9 cellular contexts compared by ENCODE assay signal in the genomic region with DNA sequence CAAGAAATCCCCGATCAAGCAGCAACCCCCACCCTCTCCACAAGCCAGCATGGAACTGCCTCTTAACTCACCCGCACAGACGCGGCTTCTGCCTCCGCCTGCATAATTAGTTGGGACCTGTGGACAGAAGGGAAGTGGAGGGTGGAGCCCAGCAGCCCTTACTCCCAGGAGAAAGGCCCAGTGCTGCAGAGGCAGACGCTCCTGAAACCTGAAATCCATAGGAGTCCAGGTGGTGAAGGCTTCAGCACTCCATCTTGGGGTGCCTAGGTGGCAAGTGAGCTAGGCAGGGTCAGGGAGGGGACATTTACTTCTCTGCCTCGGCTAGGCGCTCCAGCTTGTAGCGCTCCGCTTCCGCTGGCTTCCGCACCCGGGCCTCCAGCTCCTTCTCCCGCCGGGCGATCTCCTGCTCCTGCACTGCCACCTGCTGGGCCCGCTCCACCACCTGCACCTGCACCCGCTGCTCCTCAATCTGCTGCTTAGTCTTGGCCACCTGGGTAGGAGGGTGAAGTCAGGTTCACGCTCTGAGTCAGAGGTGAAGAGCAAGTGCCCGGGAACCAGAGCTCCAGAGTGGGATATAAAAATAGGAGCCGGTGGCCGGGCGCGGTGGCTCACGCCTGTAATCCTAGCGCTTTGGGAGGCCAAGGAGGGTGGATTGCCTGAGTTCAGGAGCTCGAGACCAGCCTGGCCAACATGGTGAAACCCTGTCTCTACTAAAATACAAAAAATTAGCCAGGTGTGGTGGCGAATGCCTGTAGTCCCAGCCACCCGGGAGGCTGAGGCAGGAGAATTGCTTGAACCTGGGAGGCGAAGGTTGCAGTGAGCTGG. TPM values are rescaled to one million over a fixed set of nuclear protein-coding genes. Genes with fewer than 3 reads are reported as not detected.
A peak's percentile ranks its signal among the peaks of the same experiment; 100 is the strongest.
DNase-seq lines count a peak whose midpoint lies in the region; ATAC-seq, FAIRE-seq and TF ChIP-seq lines count a peak whose summit lies in the region.
"Had no signal": no experiment of that assay in that cellular context is flagged by ENCODE, and none has a peak within 500 bp of the region (broad histone marks: within the 10 kb centered on the region; RNA-seq: fewer than 3 reads in every experiment).

No MANE protein-coding gene starts in this region.

- 73% methylated on average over 12 of the region's 30 CpGs; no CpG with 5 or more reads in 1 of the 2 experiments for WGBS in IMR-90 (ENCODE audit: extremely low coverage in 2 of 2, insufficient read length in 1 of 2), 2 experiments

- TF ChIP-seq RAD21 in IMR-90 (IDR thresholded peaks at IDR 0.05; ENCODE audit: low read length), result peak; percentile 43

- H3K79me1 ChIP-seq in IMR-90 (ENCODE audit: low read depth in 1 of 2, low read length in 2 of 2), result peaks cover 39 to 66% of the 10 kb centered on the region in 2 experiments

- ATAC-seq in IMR-90 (ENCODE audit: low read depth), result no peak
- peak; percentile 64 for ATAC-seq in Right ventricle myocardium inferior
- no peak for ATAC-seq in HG03342 (IDR thresholded peaks at IDR 0.05; ENCODE audit: unreplicated experiment)

- BruUV-seq in IMR-90 (replicated peaks; lab: Mats Ljungman, UMichigan), result no TSS peak

- dilution Hi-C loops in IMR-90 (cut with HindIII; ENCODE audit: low sequenced_read_pairs, unreplicated experiment), result no loop called here

- H2BK15ac ChIP-seq in IMR-90 (ENCODE audit: low read depth, low read length), result no peak overlapping the region

- H3K27ac ChIP-seq in IMR-90 (ENCODE audit: insufficient read depth, low read length) (no peak overlapping the region), Peyer's patch (peak overlapping the region; percentile 3 to 60 (median 24))

- DNase-seq in GM12892 (ENCODE audit: insufficient read length) (peak; percentile 80), IMR-90 (peak; percentile 47), Peyer's patch (peak; percentile 86 to 95 (median 91)), Right ventricle myocardium inferior (ENCODE audit: missing footprints) (peak; percentile 80), renal cortical epithelial cell (ENCODE audit: low read depth) (peak; percentile 78), OCI-M1 (lab: John Stamatoyannopoulos, UW) (no peak)
- DNase-seq in activated gamma-delta T cell treated with anti-CD3 and anti-CD28 coated beads, Interleukin-2, amount 50 U/mL, for 16 hours (ENCODE audit: low read depth), result peak; percentile 71

- peaks cover 55% of the 10 kb centered on the region for H3K36me3 ChIP-seq in IMR-90 (ENCODE audit: control insufficient read depth, insufficient read depth, low read length)
- peaks cover 0 to 83% (median 0%) of the 10 kb centered on the region in 3 donors for H3K36me3 ChIP-seq in Peyer's patch

- no peak overlapping the region for H3K14ac ChIP-seq in IMR-90 (replicated peaks; ENCODE audit: low read depth, low read length)

- H2BK120ac ChIP-seq in IMR-90 (ENCODE audit: low read depth, low read length), result no peak overlapping the region

- H2AK5ac ChIP-seq in IMR-90 (ENCODE audit: low read depth, low read length), result no peak overlapping the region

- CTCF ChIA-PET in IMR-90 (lab: Yijun Ruan, JAX), result no interaction called here

- H3K4me3 ChIP-seq in IMR-90 (ENCODE audit: insufficient read depth, low read depth, low read length), result no peak overlapping the region
- peak overlapping the region in 2 of 4 donors; percentile 4 to 12 for H3K4me3 ChIP-seq in Peyer's patch

- no peak overlapping the region for H2BK5ac ChIP-seq in IMR-90 (ENCODE audit: low read depth, low read length, poor library complexity, severe bottlenecking)

- TF ChIP-seq CTCF in IMR-90 (conservative IDR thresholded peaks at IDR 0.05; ENCODE audit: low read depth, low read length), result peak; percentile 44
- TF ChIP-seq CTCF in Peyer's patch (IDR thresholded peaks at IDR 0.05), result peak; percentile 66 to 93 (median 82)

- H3K4me2 ChIP-seq in IMR-90 (ENCODE audit: low read depth, low read length), result no peak overlapping the region

- no peak overlapping the region for H4K5ac ChIP-seq in IMR-90 (ENCODE audit: low read depth, low read length)

- no peaks in the 10 kb centered on the region for H3K9me3 ChIP-seq in IMR-90 (ENCODE audit: control insufficient read depth, insufficient read depth, low read length)
- H3K9me3 ChIP-seq in Peyer's patch, result no peaks in the 10 kb centered on the region

- peaks cover 3% of the 10 kb centered on the region; the same call in 1 of the 2 replicates for H3K9me1 ChIP-seq in IMR-90 (ENCODE audit: insufficient read depth, low read length)

- no peak overlapping the region for H4K8ac ChIP-seq in IMR-90 (ENCODE audit: low read depth in 2 of 2, low read length in 2 of 2)

- no peak overlapping the region for H3K23ac ChIP-seq in IMR-90 (ENCODE audit: low read depth, low read length)

- H2BK20ac ChIP-seq in IMR-90 (ENCODE audit: low read depth, low read length), result no peak overlapping the region

- peak; percentile 82 for FAIRE-seq in GM12892 (lab: Jason Lieb, UNC)
- FAIRE-seq: endometrium had no signal

- H4K20me1 ChIP-seq in IMR-90 (ENCODE audit: insufficient read depth, low read length), result peaks cover 17% of the 10 kb centered on the region

- in situ Hi-C loops in IMR-90 (cut with MboI; ENCODE audit: low sequenced_read_pairs), result no loop called here

- TF ChIP-seq POLR2A in GM12892 (IDR thresholded peaks at IDR 0.05; ENCODE audit: low read depth, low read length) (no peak), IMR-90 (IDR thresholded peaks at IDR 0.05; ENCODE audit: low read depth, low read length) (no peak), Peyer's patch (IDR thresholded peaks at IDR 0.05) (no peak)

- H4K91ac ChIP-seq in IMR-90 (ENCODE audit: insufficient read depth, low read depth, low read length), result no peak overlapping the region

- H3K18ac ChIP-seq in IMR-90 (ENCODE audit: low read depth, low read length), result no peak overlapping the region

- H3K4ac ChIP-seq in IMR-90 (ENCODE audit: low read depth, low read length), result no peak overlapping the region

- H2AK9ac ChIP-seq in IMR-90 (replicated peaks; ENCODE audit: low read depth, low read length, poor library complexity), result peak overlapping the region; percentile 61

- POLR2A ChIA-PET in IMR-90 (lab: Charles Lee; ENCODE audit: unreplicated experiment), result interaction anchor here (0.6 kb wide), 1 partner anchor 61 kb away, joined by 3 read pairs; no protein-coding TSS in a partner anchor

- peaks cover under 1% of the 10 kb centered on the region; the same call in 1 of the 2 replicates for H3K4me1 ChIP-seq in IMR-90 (ENCODE audit: control insufficient read depth, insufficient read depth, low read length)
- peaks cover 5 to 15% (median 10%) of the 10 kb centered on the region in 4 donors for H3K4me1 ChIP-seq in Peyer's patch

- intact Hi-C loops in IMR-90 (cut with micrococcal nuclease), result no loop called here
- intact Hi-C loops in Right ventricle myocardium inferior (cut with DNase I), result loop anchor here (5.0 kb wide), 1 partner anchor 151 kb away; a partner anchor contains a TSS

- H3K27me3 ChIP-seq in IMR-90 (ENCODE audit: control insufficient read depth, insufficient read depth, low read length), result no peaks in the 10 kb centered on the region
- no peaks in the 10 kb centered on the region for H3K27me3 ChIP-seq in Peyer's patch

- no peak overlapping the region for H3K56ac ChIP-seq in IMR-90 (ENCODE audit: extremely low read depth, insufficient read depth, low read length)

- peak overlapping the region; percentile 49 for H2AFZ ChIP-seq in IMR-90 (replicated peaks; ENCODE audit: low read length, poor library complexity)

- H3K9ac ChIP-seq in IMR-90 (ENCODE audit: low read depth, low read length), result no peak overlapping the region

TF ChIP-seq in IMR-90, 13 proteins besides CTCF, POLR2A, EP300 and RAD21 (continues in another document):
- TF ChIP-seq SMC3 (IDR thresholded peaks at IDR 0.05; ENCODE audit: low read depth, low read length) (0 out of 2 replicates have a peak, but pooled peaks have one; percentile 7), FOS (IDR thresholded peaks at IDR 0.05; ENCODE audit: low read depth, low read length) (no peak)

RNA-seq across cellular contexts. Expression of a gene that starts 10.7 kb away (rescaled TPM):
- 826 TPM for polyA plus RNA-seq in GM12892 (2012; ENCODE audit: missing spikeins)
- 1,207 and 1,401 TPM in 2 replicates for total RNA-seq in IMR-90 (2012; rRNA removed)
- 2,004 and 2,008 TPM in 2 replicates for polyA plus RNA-seq in IMR-90 (2012; rRNA removed)
- 811 and 1,574 TPM in 2 replicates for polyA plus RNA-seq in IMR-90 (2012; cell fraction: cytosol; rRNA removed)
- polyA plus RNA-seq in IMR-90 (2012; cell fraction: nucleus; rRNA removed; ENCODE audit: low replicate concordance), result 419 and 725 TPM in 2 replicates
- 100 to 1,000 TPM in 1 of 4 donors, 10 to 100 TPM in 3; 69.9 to 188 (median 95.6) TPM for total RNA-seq in Peyer's patch
- 254 TPM for total RNA-seq in Right ventricle myocardium inferior
- total RNA-seq in renal cortical epithelial cell, result 312 and 597 TPM in 2 replicates

RNA-seq across cellular contexts. Expression of a gene that starts 11.7 kb away (rescaled TPM):
- 105 TPM for polyA plus RNA-seq in GM12892 (2012; ENCODE audit: missing spikeins)
- total RNA-seq in IMR-90 (2012; rRNA removed), result 96.2 and 104 TPM in 2 replicates
- 161 and 162 TPM in 2 replicates for polyA plus RNA-seq in IMR-90 (2012; rRNA removed)
- 135 and 169 TPM in 2 replicates for polyA plus RNA-seq in IMR-90 (2012; cell fraction: cytosol; rRNA removed)
- 193 and 211 TPM in 2 replicates for polyA plus RNA-seq in IMR-90 (2012; cell fraction: nucleus; rRNA removed; ENCODE audit: low replicate concordance)
- 100 to 1,000 TPM in 2 of 4 donors, 10 to 100 TPM in 2; 74.1 to 151 (median 100) TPM for total RNA-seq in Peyer's patch
- total RNA-seq in Right ventricle myocardium inferior, result 240 TPM
- total RNA-seq in renal cortical epithelial cell, result 19.4 and 100 TPM in 2 replicates

RNA-seq across cellular contexts. Expression of a gene that starts 13.5 kb away (rescaled TPM):
- polyA plus RNA-seq in GM12892 (2012; ENCODE audit: missing spikeins), result 49.1 TPM
- total RNA-seq in IMR-90 (2012; rRNA removed), result 38.4 and 65.8 TPM in 2 replicates
- polyA plus RNA-seq in IMR-90 (2012; rRNA removed), result 159 and 163 TPM in 2 replicates
- 156 and 229 TPM in 2 replicates for polyA plus RNA-seq in IMR-90 (2012; cell fraction: cytosol; rRNA removed)
- 349 and 418 TPM in 2 replicates for polyA plus RNA-seq in IMR-90 (2012; cell fraction: nucleus; rRNA removed; ENCODE audit: low replicate concordance)
- 10 to 100 TPM in 3 of 4 donors, 1 to 10 TPM in 1; 6.7 to 16.4 (median 13.2) TPM for total RNA-seq in Peyer's patch
- 19.2 TPM for total RNA-seq in Right ventricle myocardium inferior
- 56.6 and 249 TPM in 2 replicates for total RNA-seq in renal cortical epithelial cell

RNA-seq across cellular contexts. Expression of a gene that starts 13.7 kb away (rescaled TPM):
- polyA plus RNA-seq in GM12892 (2012; ENCODE audit: missing spikeins), result 56.4 TPM
- total RNA-seq in IMR-90 (2012; rRNA removed), result 3.6 and 4.5 TPM in 2 replicates
- polyA plus RNA-seq in IMR-90 (2012; rRNA removed), result 12.1 and 12.4 TPM in 2 replicates
- 6.0 and 8.0 TPM in 2 replicates for polyA plus RNA-seq in IMR-90 (2012; cell fraction: cytosol; rRNA removed)
- polyA plus RNA-seq in IMR-90 (2012; cell fraction: nucleus; rRNA removed; ENCODE audit: low replicate concordance), result 30.2 and 33.9 TPM in 2 replicates
- total RNA-seq in Peyer's patch, result 10 to 100 TPM in 3 of 4 donors, 1 to 10 TPM in 1; 7.5 to 51.2 (median 19.4) TPM
- total RNA-seq in Right ventricle myocardium inferior, result 13.1 TPM
- 6.4 and 10.2 TPM in 2 replicates for total RNA-seq in renal cortical epithelial cell

RNA-seq across cellular contexts. Expression of a gene that starts 40.0 kb away (rescaled TPM):
- 20.7 TPM for polyA plus RNA-seq in GM12892 (2012; ENCODE audit: missing spikeins)
- total RNA-seq in IMR-90 (2012; rRNA removed), result 1.7 and 2.2 TPM in 2 replicates
- polyA plus RNA-seq in IMR-90 (2012; rRNA removed), result 27.0 and 29.1 TPM in 2 replicates
- 21.0 and 21.9 TPM in 2 replicates for polyA plus RNA-seq in IMR-90 (2012; cell fraction: cytosol; rRNA removed)
- polyA plus RNA-seq in IMR-90 (2012; cell fraction: nucleus; rRNA removed; ENCODE audit: low replicate concordance), result 15.5 and 15.8 TPM in 2 replicates
- 1 to 10 TPM in 2 of 4 donors, not detected in 2; 2.0 to 2.7 TPM for total RNA-seq in Peyer's patch
- 5.7 TPM for total RNA-seq in Right ventricle myocardium inferior
- total RNA-seq in renal cortical epithelial cell, result 0.69 and 1.7 TPM in 2 replicates
